ENCODE assay signal across 8 cellular contexts in genomic region chr19:1490020-1490310, GRCh38. TPM values are rescaled to one million over a fixed set of nuclear protein-coding genes. Genes with fewer than 3 reads are reported as not detected.
DNase-seq lines count a peak whose midpoint lies in the region; ATAC-seq and TF ChIP-seq lines count a peak whose summit lies in the region.

No MANE protein-coding gene starts in this region.

- H3K9me3 Mint-ChIP-seq in naive thymus-derived CD8-positive, alpha-beta T cell = no peaks in the 10 kb centered on the region

- no peak overlapping the region for H2BK15ac ChIP-seq in IMR-90 (ENCODE audit: low read depth, low read length)

- H3K18ac ChIP-seq in IMR-90 (ENCODE audit: low read depth, low read length) = no peak overlapping the region

- peaks cover 8 to 22% (median 15%) of the 10 kb centered on the region in 4 donors for H3K4me1 Mint-ChIP-seq in naive thymus-derived CD8-positive, alpha-beta T cell

- CTCF ChIA-PET in IMR-90 (lab: Yijun Ruan, JAX) = no interaction called here

- in situ Hi-C loops in IMR-90 (cut with MboI; ENCODE audit: low sequenced_read_pairs) = no loop called here

- no peak for TF ChIP-seq POLR2A in IMR-90 (IDR thresholded peaks at IDR 0.05; ENCODE audit: low read depth, low read length)

- dilution Hi-C loops in IMR-90 (cut with HindIII; ENCODE audit: low sequenced_read_pairs, unreplicated experiment) = no loop called here

- H3K27ac Mint-ChIP-seq in naive thymus-derived CD8-positive, alpha-beta T cell = peak overlapping the region in 3 of 10 donors; percentile 14 to 85 (median 78)

- peak overlapping the region; percentile 77 for H3K4ac ChIP-seq in IMR-90 (ENCODE audit: low read depth, low read length)

- BruUV-seq in IMR-90 (replicated peaks; lab: Mats Ljungman, UMichigan) = no TSS peak

- no peak for DNase-seq in AG10803 (ENCODE audit: low read depth)
- no peak for DNase-seq in IMR-90
- no peak for DNase-seq in colonic mucosa
- no peak for DNase-seq in naive thymus-derived CD8-positive, alpha-beta T cell
- no peak for DNase-seq in DMS53 (lab: John Stamatoyannopoulos, UW)
- DNase-seq in OCI-M1 (lab: John Stamatoyannopoulos, UW) = no peak
- no peak for DNase-seq in NCI-H524 (lab: John Stamatoyannopoulos, UW)

- H4K91ac ChIP-seq in IMR-90 (ENCODE audit: insufficient read depth, low read depth, low read length) = peak overlapping the region; percentile 43; the same call in 1 of the 2 replicates

- TF ChIP-seq CTCF in AG10803 (conservative IDR thresholded peaks at IDR 0.05; ENCODE audit: low read length) (no peak), IMR-90 (conservative IDR thresholded peaks at IDR 0.05; ENCODE audit: low read depth, low read length) (no peak), colonic mucosa (IDR thresholded peaks at IDR 0.05) (no peak)

- H2AK9ac ChIP-seq in IMR-90 (replicated peaks; ENCODE audit: low read depth, low read length, poor library complexity) = peak overlapping the region; percentile 93

- peak overlapping the region; percentile 68 for H3K27ac ChIP-seq in IMR-90 (ENCODE audit: insufficient read depth, low read length)
- H3K27ac ChIP-seq in colonic mucosa = peak overlapping the region; percentile 68

- 0% methylated on average over 8 of the region's 15 CpGs; no CpG with 5 or more reads in 1 of the 2 experiments for WGBS in IMR-90 (ENCODE audit: extremely low coverage in 2 of 2, insufficient read length in 1 of 2), 2 experiments

- H2BK120ac ChIP-seq in IMR-90 (ENCODE audit: low read depth, low read length) = peak overlapping the region; percentile 60

- H3K9ac ChIP-seq in IMR-90 (ENCODE audit: low read depth, low read length) (peak overlapping the region; percentile 66), colonic mucosa (ENCODE audit: low read depth in 2 of 2, low read length in 2 of 2) (peak overlapping the region; percentile 52 to 78)

- peak overlapping the region; percentile 47 for H2BK5ac ChIP-seq in IMR-90 (ENCODE audit: low read depth, low read length, poor library complexity, severe bottlenecking)

- no peaks in the 10 kb centered on the region for H3K9me3 ChIP-seq in IMR-90 (ENCODE audit: control insufficient read depth, insufficient read depth, low read length)
- no peaks in the 10 kb centered on the region for H3K9me3 ChIP-seq in colonic mucosa

- no peak overlapping the region; the same call in 1 of the 2 replicates for H2AK5ac ChIP-seq in IMR-90 (ENCODE audit: low read depth, low read length)

- peaks cover 9% of the 10 kb centered on the region for H3K4me1 ChIP-seq in IMR-90 (ENCODE audit: control insufficient read depth, insufficient read depth, low read length)
- H3K4me1 ChIP-seq in colonic mucosa = peaks cover 9% of the 10 kb centered on the region

- H3K9me1 ChIP-seq in IMR-90 (ENCODE audit: insufficient read depth, low read length) = no peaks in the 10 kb centered on the region

- H3K23ac ChIP-seq in IMR-90 (ENCODE audit: low read depth, low read length) = no peak overlapping the region

- H4K8ac ChIP-seq in IMR-90 (ENCODE audit: low read depth in 2 of 2, low read length in 2 of 2) = peak overlapping the region in 1 of 2 experiments; percentile 83; a peak in 2 of 4 replicates

- peaks cover 10% of the 10 kb centered on the region; the same call in 1 of the 2 replicates for H3K27me3 ChIP-seq in IMR-90 (ENCODE audit: control insufficient read depth, insufficient read depth, low read length)
- H3K27me3 ChIP-seq in colonic mucosa = no peaks in the 10 kb centered on the region

- no peaks in the 10 kb centered on the region for H3K36me3 Mint-ChIP-seq in naive thymus-derived CD8-positive, alpha-beta T cell

- peak overlapping the region; percentile 99 for H2AFZ ChIP-seq in IMR-90 (replicated peaks; ENCODE audit: low read length, poor library complexity)

- peak overlapping the region; percentile 73 for H3K14ac ChIP-seq in IMR-90 (replicated peaks; ENCODE audit: low read depth, low read length)

- H4K20me1 ChIP-seq in IMR-90 (ENCODE audit: insufficient read depth, low read length) = peaks cover 3% of the 10 kb centered on the region; the same call in 1 of the 2 replicates

- H3K4me2 ChIP-seq in IMR-90 (ENCODE audit: low read depth, low read length) = peak overlapping the region; percentile 73

- H3K56ac ChIP-seq in IMR-90 (ENCODE audit: extremely low read depth, insufficient read depth, low read length) = no peak overlapping the region

- intact Hi-C loops in IMR-90 (cut with micrococcal nuclease) = no loop called here
- intact Hi-C loops in colonic mucosa (cut with DNase I) = no loop called here

- H2BK20ac ChIP-seq in IMR-90 (ENCODE audit: low read depth, low read length) = no peak overlapping the region

- ATAC-seq in IMR-90 (ENCODE audit: low read depth) (no peak), HG03565 (IDR thresholded peaks at IDR 0.05; ENCODE audit: unreplicated experiment) (no peak)
- ATAC-seq in naive thymus-derived CD8-positive, alpha-beta T cell = no peak

- peak overlapping the region; percentile 55 to 86 (median 74) for H3K4me3 Mint-ChIP-seq in naive thymus-derived CD8-positive, alpha-beta T cell

- H3K36me3 ChIP-seq in IMR-90 (ENCODE audit: control insufficient read depth, insufficient read depth, low read length) (no peaks in the 10 kb centered on the region), colonic mucosa (no peaks in the 10 kb centered on the region)

- no peaks in the 10 kb centered on the region for H3K27me3 Mint-ChIP-seq in naive thymus-derived CD8-positive, alpha-beta T cell

- no peaks in the 10 kb centered on the region for H3K79me1 ChIP-seq in IMR-90 (ENCODE audit: low read depth in 1 of 2, low read length in 2 of 2)

- H3K4me3 ChIP-seq in AG10803 (ENCODE audit: low read length) (peak overlapping the region; percentile 74), IMR-90 (ENCODE audit: insufficient read depth, low read depth, low read length) (peak overlapping the region; percentile 58), colonic mucosa (peak overlapping the region; percentile 45)

- peak overlapping the region; percentile 12 for H4K5ac ChIP-seq in IMR-90 (ENCODE audit: low read depth, low read length)

- POLR2A ChIA-PET in IMR-90 (lab: Charles Lee; ENCODE audit: unreplicated experiment) = no interaction called here
- POLR2A ChIA-PET in naive thymus-derived CD8-positive, alpha-beta T cell (lab: Charles Lee) = interaction anchor here (0.6 to 2.2 kb wide), 5 partner anchors 13 to 468 kb away, joined by 3 to 10 read pairs (median 4); no protein-coding TSS in a partner anchor

- TF ChIP-seq RAD21 in IMR-90 (IDR thresholded peaks at IDR 0.05; ENCODE audit: low read length) = no peak

TF ChIP-seq in IMR-90, 13 proteins besides CTCF, POLR2A, EP300 and RAD21 (continues in another document):
- TF ChIP-seq SMC3 (IDR thresholded peaks at IDR 0.05; ENCODE audit: low read depth, low read length) (no peak), CHD1 (IDR thresholded peaks at IDR 0.05; ENCODE audit: low read depth, low read length) (no peak), RCOR1 (IDR thresholded peaks at IDR 0.05; ENCODE audit: insufficient replicate concordance, low read length) (no peak), RFX5 (IDR thresholded peaks at IDR 0.05; ENCODE audit: low read depth, low read length) (no peak), CEBPB (IDR thresholded peaks at IDR 0.05; ENCODE audit: low read depth, low read length) (no peak), NFE2L2 (IDR thresholded peaks at IDR 0.05; ENCODE audit: low read depth, low read length) (no peak)

RNA-seq across cellular contexts. Expression of gene PCSK4, which starts 0.2 kb away (rescaled TPM):
- total RNA-seq in IMR-90 (2012; rRNA removed) (0.56 and 0.72 TPM in 2 replicates), colonic mucosa (1 to 10 TPM; 4.1 to 5.8 TPM)
- 1.7 and 2.9 TPM in 2 replicates for polyA plus RNA-seq in IMR-90 (2012; rRNA removed)
- polyA plus RNA-seq in IMR-90 (2012; cell fraction: cytosol; rRNA removed) = 0.29 and 1.2 TPM in 2 replicates
- polyA plus RNA-seq in IMR-90 (2012; cell fraction: nucleus; rRNA removed; ENCODE audit: low replicate concordance) = 31.5 and 85.3 TPM in 2 replicates
- 10 to 100 TPM; 11.1 to 12.0 TPM for total RNA-seq in naive thymus-derived CD8-positive, alpha-beta T cell
- 1 to 10 TPM in 2 of 3 donors, under 1 TPM in 1; 0.35 to 1.3 (median 1.2) TPM for polyA plus RNA-seq in naive thymus-derived CD8-positive, alpha-beta T cell

RNA-seq across cellular contexts. Expression of gene REEP6, which starts 1.0 kb away (rescaled TPM):
- total RNA-seq in IMR-90 (2012; rRNA removed) (1.3 and 1.7 TPM in 2 replicates), colonic mucosa (1 to 10 TPM; 5.0 to 6.4 TPM)
- polyA plus RNA-seq in IMR-90 (2012; rRNA removed) = 2.2 and 3.2 TPM in 2 replicates
- 2.8 and 4.8 TPM in 2 replicates for polyA plus RNA-seq in IMR-90 (2012; cell fraction: cytosol; rRNA removed)
- 2.0 and 2.7 TPM in 2 replicates for polyA plus RNA-seq in IMR-90 (2012; cell fraction: nucleus; rRNA removed; ENCODE audit: low replicate concordance)
- total RNA-seq in naive thymus-derived CD8-positive, alpha-beta T cell = 1 to 10 TPM; 4.8 to 4.9 TPM
- polyA plus RNA-seq in naive thymus-derived CD8-positive, alpha-beta T cell = 1 to 10 TPM; 4.7 to 7.7 (median 6.0) TPM

RNA-seq across cellular contexts. Expression of gene C19orf25, which starts 10.9 kb away (rescaled TPM):
- total RNA-seq in IMR-90 (2012; rRNA removed) (10.4 and 10.6 TPM in 2 replicates), colonic mucosa (10 to 100 TPM; 27.3 to 46.9 TPM)
- 34.9 and 40.8 TPM in 2 replicates for polyA plus RNA-seq in IMR-90 (2012; rRNA removed)
- polyA plus RNA-seq in IMR-90 (2012; cell fraction: cytosol; rRNA removed) = 36.9 and 49.4 TPM in 2 replicates
- polyA plus RNA-seq in IMR-90 (2012; cell fraction: nucleus; rRNA removed; ENCODE audit: low replicate concordance) = 25.0 and 47.9 TPM in 2 replicates
- total RNA-seq in naive thymus-derived CD8-positive, alpha-beta T cell = 10 to 100 TPM; 58.3 to 59.7 TPM
- 10 to 100 TPM; 31.3 to 50.3 (median 32.5) TPM for polyA plus RNA-seq in naive thymus-derived CD8-positive, alpha-beta T cell

RNA-seq across cellular contexts. Expression of gene ADAMTSL5, which starts 22.9 kb away (rescaled TPM):
- total RNA-seq in IMR-90 (2012; rRNA removed) (0.83 and 0.90 TPM in 2 replicates), colonic mucosa (1 to 10 TPM; 2.2 to 7.3 TPM)
- 10.8 and 13.4 TPM in 2 replicates for polyA plus RNA-seq in IMR-90 (2012; rRNA removed)
- 7.7 and 13.2 TPM in 2 replicates for polyA plus RNA-seq in IMR-90 (2012; cell fraction: cytosol; rRNA removed)
- polyA plus RNA-seq in IMR-90 (2012; cell fraction: nucleus; rRNA removed; ENCODE audit: low replicate concordance) = 31.7 and 79.5 TPM in 2 replicates
- total RNA-seq in naive thymus-derived CD8-positive, alpha-beta T cell = 1 to 10 TPM; 2.5 to 4.5 TPM
- polyA plus RNA-seq in naive thymus-derived CD8-positive, alpha-beta T cell = 1 to 10 TPM in 2 of 3 donors, under 1 TPM in 1; 0.47 to 2.9 (median 1.7) TPM

RNA-seq across cellular contexts. Expression of gene PLK5, which starts 33.9 kb away (rescaled TPM):
- total RNA-seq in IMR-90 (2012; rRNA removed) (not detected in 2 replicates), colonic mucosa (not detected)
- 0.04 TPM in 1 of 2 replicates, not detected in the other for polyA plus RNA-seq in IMR-90 (2012; rRNA removed)
- polyA plus RNA-seq in IMR-90 (2012; cell fraction: cytosol; rRNA removed) = 0.05 TPM in 1 of 2 replicates, not detected in the other
- 0.76 and 1.1 TPM in 2 replicates for polyA plus RNA-seq in IMR-90 (2012; cell fraction: nucleus; rRNA removed; ENCODE audit: low replicate concordance)
- not detected for total RNA-seq in naive thymus-derived CD8-positive, alpha-beta T cell
- polyA plus RNA-seq in naive thymus-derived CD8-positive, alpha-beta T cell = not detected
